22 cellular contexts compared by ENCODE assay signal in the genomic region with DNA sequence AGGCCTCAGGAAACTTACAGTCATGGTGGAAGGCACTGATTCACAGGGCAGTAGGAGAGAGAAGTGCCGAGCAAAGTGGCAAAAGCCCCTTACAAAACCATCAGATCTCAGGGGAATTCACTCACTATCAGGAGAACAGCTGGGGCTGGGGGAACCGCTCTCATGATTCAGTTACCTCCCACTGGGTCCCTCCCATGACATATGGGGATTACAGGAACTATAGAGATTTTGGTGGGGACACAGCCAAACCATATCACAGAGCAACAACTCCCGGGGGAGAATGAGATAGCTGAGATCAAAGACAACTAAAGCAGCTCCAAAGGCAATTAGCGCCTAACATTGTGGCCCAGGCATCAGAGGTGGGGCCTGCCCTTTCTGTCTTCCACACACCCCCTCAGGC.
DNase-seq lines count a peak whose midpoint lies in the region; ATAC-seq and TF ChIP-seq lines count a peak whose summit lies in the region.
"Had no signal": no experiment of that assay in that cellular context is flagged by ENCODE, and none has a peak within 500 bp of the region (broad histone marks: within the 10 kb centered on the region; RNA-seq: fewer than 3 reads in every experiment).

No MANE protein-coding gene starts in this region.

- H3K9me2 ChIP-seq in GM23338 (ENCODE audit: insufficient read depth): no peaks in the 10 kb centered on the region; the same call in 1 of the 2 replicates

- H3K27ac Mint-ChIP-seq in GM23338 (no peak overlapping the region), glutamatergic neuron (ENCODE audit: unreplicated experiment) (peak overlapping the region; percentile 73)
- H3K27ac Mint-ChIP-seq: activated naive CD4-positive, alpha-beta T cell treated with anti-CD3 and anti-CD28 coated beads, Interleukin-2, amount 50 U/mL, for 24 hours; CD4-positive, alpha-beta memory T cell had no signal

- no peaks in the 10 kb centered on the region for H3K9me3 ChIP-seq in DND-41 (ENCODE audit: insufficient read depth, low read length, severe bottlenecking)
- H3K9me3 ChIP-seq: testis had no signal

- H3K4me1 ChIP-seq in DND-41 (ENCODE audit: insufficient read depth, low read length): no peaks in the 10 kb centered on the region
- no peaks in the 10 kb centered on the region for H3K4me1 ChIP-seq in GM23338 (ENCODE audit: insufficient read depth)
- H3K4me1 ChIP-seq: testis had no signal

- H2AFZ ChIP-seq in DND-41 (ENCODE audit: low read depth, low read length) (no peak overlapping the region), GM23338 (peak overlapping the region; percentile 70; the same call in 1 of the 2 replicates)
- H2AFZ ChIP-seq: GM23248 had no signal

- DNase-seq in DND-41: peak; percentile 13
- DNase-seq in GM23338 (ENCODE audit: low spot score): no peak
- peak; percentile 97 for DNase-seq in NCI-H82 (lab: John Stamatoyannopoulos, UW)
- DNase-seq in glutamatergic neuron: peak; percentile 32
- no peak for DNase-seq in NCI-H510A (lab: John Stamatoyannopoulos, UW)
- no peak for DNase-seq in left cardiac atrium
- no peak for DNase-seq in RKO (ENCODE audit: low spot score)
- DNase-seq: CD4-positive, alpha-beta memory T cell; central memory CD4-positive, alpha-beta T cell; DMS79; GM23248; left colon; mesenchymal stem cell; MM.1S; NCI-H187; nucleus accumbens; RPMI8226; T1000; testis had no signal

- H3K4me3 Mint-ChIP-seq in GM23338: no peak overlapping the region
- peak overlapping the region; percentile 57 for H3K4me3 Mint-ChIP-seq in glutamatergic neuron (ENCODE audit: unreplicated experiment)
- H3K4me3 Mint-ChIP-seq: activated naive CD4-positive, alpha-beta T cell treated with anti-CD3 and anti-CD28 coated beads, Interleukin-2, amount 50 U/mL, for 24 hours; CD4-positive, alpha-beta memory T cell had no signal

- H3K4me1 Mint-ChIP-seq in GM23338 (no peaks in the 10 kb centered on the region), glutamatergic neuron (ENCODE audit: low read depth, unreplicated experiment) (peaks cover 9% of the 10 kb centered on the region)
- H3K4me1 Mint-ChIP-seq: activated naive CD4-positive, alpha-beta T cell treated with anti-CD3 and anti-CD28 coated beads, Interleukin-2, amount 50 U/mL, for 24 hours had no signal

- H3K4me2 ChIP-seq in DND-41 (ENCODE audit: insufficient read depth, low read length) (no peak overlapping the region), GM23338 (no peak overlapping the region)

- no peak overlapping the region for H3K9ac ChIP-seq in DND-41 (ENCODE audit: low read depth, low read length)
- H3K9ac ChIP-seq: GM23248 had no signal

- H4K20me1 ChIP-seq in DND-41 (ENCODE audit: insufficient read depth, low read length) (no peaks in the 10 kb centered on the region), GM23338 (replicated peaks; ENCODE audit: insufficient read depth) (no peaks in the 10 kb centered on the region)

- TF ChIP-seq CTCF in DND-41 (IDR thresholded peaks at IDR 0.05; ENCODE audit: borderline replicate concordance, extremely low read depth, low read length, poor library complexity, severe bottlenecking): no peak
- TF ChIP-seq CTCF in GM23338 (conservative IDR thresholded peaks at IDR 0.05; ENCODE audit: low read depth in 2 of 2): no peak
- no peak for TF ChIP-seq CTCF in glutamatergic neuron (IDR thresholded peaks at IDR 0.05; ENCODE audit: partially characterized antibody, unreplicated experiment)

- H3K36me3 ChIP-seq in DND-41 (ENCODE audit: insufficient read depth, low read length) (no peaks in the 10 kb centered on the region), GM23338 (ENCODE audit: insufficient read depth) (no peaks in the 10 kb centered on the region)

- H3K27ac ChIP-seq in DND-41 (ENCODE audit: low read length): no peak overlapping the region
- no peak overlapping the region for H3K27ac ChIP-seq in GM23338 (ENCODE audit: low read depth)
- H3K27ac ChIP-seq: GM23248, HL-60, testis had no signal

- 0 out of 3 replicates have a peak, but pooled peaks cover 2% of the 10 kb centered on the region for H3K9me3 Mint-ChIP-seq in GM23338
- no peaks in the 10 kb centered on the region for H3K9me3 Mint-ChIP-seq in glutamatergic neuron (ENCODE audit: unreplicated experiment)
- H3K9me3 Mint-ChIP-seq: activated naive CD4-positive, alpha-beta T cell treated with anti-CD3 and anti-CD28 coated beads, Interleukin-2, amount 50 U/mL, for 24 hours; CD4-positive, alpha-beta memory T cell had no signal

- H3F3A ChIP-seq in GM23338 (replicated peaks; ENCODE audit: low read depth): no peaks in the 10 kb centered on the region

- H3K27me3 Mint-ChIP-seq in GM23338 (ENCODE audit: insufficient read depth, low read depth, poor library complexity) (no peaks in the 10 kb centered on the region), glutamatergic neuron (ENCODE audit: unreplicated experiment) (peaks cover 2% of the 10 kb centered on the region)
- H3K27me3 Mint-ChIP-seq: activated naive CD4-positive, alpha-beta T cell treated with anti-CD3 and anti-CD28 coated beads, Interleukin-2, amount 50 U/mL, for 24 hours had no signal

- no peaks in the 10 kb centered on the region for H3K36me3 Mint-ChIP-seq in GM23338 (ENCODE audit: low read depth)
- no peaks in the 10 kb centered on the region for H3K36me3 Mint-ChIP-seq in glutamatergic neuron (ENCODE audit: unreplicated experiment)
- H3K36me3 Mint-ChIP-seq: activated naive CD4-positive, alpha-beta T cell treated with anti-CD3 and anti-CD28 coated beads, Interleukin-2, amount 50 U/mL, for 24 hours; CD4-positive, alpha-beta memory T cell had no signal

- intact Hi-C loops in left cardiac atrium (cut with DNase I): no loop called here

- H3K27me3 ChIP-seq in DND-41 (ENCODE audit: insufficient read depth, low read length, poor library complexity): no peaks in the 10 kb centered on the region
- no peaks in the 10 kb centered on the region for H3K27me3 ChIP-seq in GM23338 (ENCODE audit: insufficient read depth)
- H3K27me3 ChIP-seq: testis had no signal

- H3K79me2 ChIP-seq in DND-41 (ENCODE audit: insufficient read depth, low read length) (no peaks in the 10 kb centered on the region), GM23338 (replicated peaks; ENCODE audit: insufficient read depth) (no peaks in the 10 kb centered on the region)

- ATAC-seq in DND-41 (ENCODE audit: insufficient read depth, low read depth): peak; percentile 37; the same call in 2 of the 3 replicates
- ATAC-seq in GM23338: no peak
- no peak for ATAC-seq in left cardiac atrium
- ATAC-seq: activated CD4-positive, CD25-positive, alpha-beta regulatory T cell treated with anti-CD3 and anti-CD28 coated beads, Interleukin-2, amount 50 U/mL, for 24 hours; left colon had no signal

- no peak overlapping the region for H3K4me3 ChIP-seq in DND-41 (ENCODE audit: low read depth in 1 of 2, low read length in 2 of 2)
- H3K4me3 ChIP-seq in GM23338: no peak overlapping the region
- H3K4me3 ChIP-seq: GM23248, testis had no signal

TF ChIP-seq in GM23338, 12 proteins besides CTCF, POLR2A, EP300 and RAD21:
- TF ChIP-seq POLR2AphosphoS5 (IDR thresholded peaks at IDR 0.05; ENCODE audit: low read depth): no peak
- TF ChIP-seq ZNF331 (CRISPR knock-in tag; IDR thresholded peaks at IDR 0.05; ENCODE audit: low read depth): no peak
- no peak for TF ChIP-seq EZH2 (IDR thresholded peaks at IDR 0.05; ENCODE audit: low read depth, unreplicated experiment)
- no peak for TF ChIP-seq ZNF114 (CRISPR knock-in tag; IDR thresholded peaks at IDR 0.05)
- no peak for TF ChIP-seq CREB1 (CRISPR knock-in tag; IDR thresholded peaks at IDR 0.05; ENCODE audit: low read depth)
- no peak for TF ChIP-seq JUNB (IDR thresholded peaks at IDR 0.05; ENCODE audit: unreplicated experiment)
- no peak for TF ChIP-seq NANOG (IDR thresholded peaks at IDR 0.05; ENCODE audit: borderline replicate concordance)
- TF ChIP-seq, protein P1, sequence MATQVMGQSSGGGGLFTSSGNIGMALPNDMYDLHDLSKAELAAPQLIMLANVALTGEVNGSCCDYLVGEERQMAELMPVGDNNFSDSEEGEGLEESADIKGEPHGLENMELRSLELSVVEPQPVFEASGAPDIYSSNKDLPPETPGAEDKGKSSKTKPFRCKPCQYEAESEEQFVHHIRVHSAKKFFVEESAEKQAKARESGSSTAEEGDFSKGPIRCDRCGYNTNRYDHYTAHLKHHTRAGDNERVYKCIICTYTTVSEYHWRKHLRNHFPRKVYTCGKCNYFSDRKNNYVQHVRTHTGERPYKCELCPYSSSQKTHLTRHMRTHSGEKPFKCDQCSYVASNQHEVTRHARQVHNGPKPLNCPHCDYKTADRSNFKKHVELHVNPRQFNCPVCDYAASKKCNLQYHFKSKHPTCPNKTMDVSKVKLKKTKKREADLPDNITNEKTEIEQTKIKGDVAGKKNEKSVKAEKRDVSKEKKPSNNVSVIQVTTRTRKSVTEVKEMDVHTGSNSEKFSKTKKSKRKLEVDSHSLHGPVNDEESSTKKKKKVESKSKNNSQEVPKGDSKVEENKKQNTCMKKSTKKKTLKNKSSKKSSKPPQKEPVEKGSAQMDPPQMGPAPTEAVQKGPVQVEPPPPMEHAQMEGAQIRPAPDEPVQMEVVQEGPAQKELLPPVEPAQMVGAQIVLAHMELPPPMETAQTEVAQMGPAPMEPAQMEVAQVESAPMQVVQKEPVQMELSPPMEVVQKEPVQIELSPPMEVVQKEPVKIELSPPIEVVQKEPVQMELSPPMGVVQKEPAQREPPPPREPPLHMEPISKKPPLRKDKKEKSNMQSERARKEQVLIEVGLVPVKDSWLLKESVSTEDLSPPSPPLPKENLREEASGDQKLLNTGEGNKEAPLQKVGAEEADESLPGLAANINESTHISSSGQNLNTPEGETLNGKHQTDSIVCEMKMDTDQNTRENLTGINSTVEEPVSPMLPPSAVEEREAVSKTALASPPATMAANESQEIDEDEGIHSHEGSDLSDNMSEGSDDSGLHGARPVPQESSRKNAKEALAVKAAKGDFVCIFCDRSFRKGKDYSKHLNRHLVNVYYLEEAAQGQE (IDR thresholded peaks at IDR 0.05; ENCODE audit: unreplicated experiment): no peak

Comparison
In these comparisons a context has a peak if more than half of its experiments do, and no peak if none do; other contexts are left out.
1. DNase-seq: peak in DND-41 (single experiment), NCI-H82 (single experiment) and glutamatergic neuron (single experiment); none in GM23338 (single experiment), NCI-H510A (single experiment), left cardiac atrium (single experiment) and RKO (single experiment).